In genomic region chr19:1652471-1653299, GRCh38 we compare ENCODE assay signal across 8 cellular contexts. TPM values are rescaled to one million over a fixed set of nuclear protein-coding genes. Genes with fewer than 3 reads are reported as not detected.
A peak's percentile ranks its signal among the peaks of the same experiment; 100 is the strongest.
DNase-seq lines count a peak whose midpoint lies in the region; ATAC-seq and TF ChIP-seq lines count a peak whose summit lies in the region.

Gene TCF3 (minus strand): TSS chr19:1652615. CDS start chr19:1650248, 2,367 bp downstream.

- no peaks in the 10 kb centered on the region for H3K27me3 Mint-ChIP-seq in T-helper 1 cell treated with Interleukin-12 subunit alpha and Interleukin-12 subunit beta and Interleukin-4 antibody, amounts not matched to agents 30 μg/mL and 1 μg/mL, for 36 hours (ENCODE audit: low read depth)

- H3K4me3 ChIP-seq in heart right ventricle (peak within 1 kb of the TSS; percentile 67 to 97 (median 88)), upper lobe of left lung (peak within 1 kb of the TSS; percentile 86 to 99 (median 94))

- intact Hi-C loops in heart right ventricle (cut with DNase I) = loop anchor here in 6 of 10 donors (2.0 to 10.0 kb wide), 3 partner anchors 45 to 48 kb away; partner anchors contain the start of gene UQCR11 (in 5 of the 6)
- intact Hi-C loops in posterior cingulate gyrus (cut with DNase I) = loop anchor here (1.0 to 5.0 kb wide), 3 partner anchors 47 to 85 kb away; partner anchors contain the start of genes MBD3, MEX3D and UQCR11

- H3K4me1 Mint-ChIP-seq in T-helper 1 cell treated with Interleukin-12 subunit alpha and Interleukin-12 subunit beta and Interleukin-4 antibody, amounts not matched to agents 30 μg/mL and 1 μg/mL, for 36 hours (ENCODE audit: low read depth) = peaks cover 14% of the 10 kb centered on the region

- H3K9me3 Mint-ChIP-seq in T-helper 1 cell treated with Interleukin-12 subunit alpha and Interleukin-12 subunit beta and Interleukin-4 antibody, amounts not matched to agents 30 μg/mL and 1 μg/mL, for 36 hours = no peaks in the 10 kb centered on the region

- H3K36me3 Mint-ChIP-seq in T-helper 1 cell treated with Interleukin-12 subunit alpha and Interleukin-12 subunit beta and Interleukin-4 antibody, amounts not matched to agents 30 μg/mL and 1 μg/mL, for 36 hours (ENCODE audit: low read depth) = no peaks in the 10 kb centered on the region

- peaks cover 0 to 25% (median 16%) of the 10 kb centered on the region in 9 donors for H3K4me1 ChIP-seq in heart right ventricle
- peaks cover 11 to 25% (median 17%) of the 10 kb centered on the region in 4 donors for H3K4me1 ChIP-seq in upper lobe of left lung

- TF ChIP-seq CTCF in GM13977 (IDR thresholded peaks at IDR 0.05; ENCODE audit: extremely low read depth, insufficient read depth, missing control alignments) (no peak), heart right ventricle (IDR thresholded peaks at IDR 0.05) (no peak), upper lobe of left lung (IDR thresholded peaks at IDR 0.05) (peak in 2 of 6 experiments; percentile 14 to 18)

- peak in 3 of 4 donors; percentile 11 to 74 (median 32) for TF ChIP-seq POLR2A in upper lobe of left lung (IDR thresholded peaks at IDR 0.05)

- H3K9me3 ChIP-seq in heart right ventricle (no peaks in the 10 kb centered on the region), upper lobe of left lung (no peaks in the 10 kb centered on the region)

- H3K4me3 Mint-ChIP-seq in T-helper 1 cell treated with Interleukin-12 subunit alpha and Interleukin-12 subunit beta and Interleukin-4 antibody, amounts not matched to agents 30 μg/mL and 1 μg/mL, for 36 hours = peak within 1 kb of the TSS; percentile 90

- peak within 1 kb of the TSS; percentile 93 for H3K27ac Mint-ChIP-seq in T-helper 1 cell treated with Interleukin-12 subunit alpha and Interleukin-12 subunit beta and Interleukin-4 antibody, amounts not matched to agents 30 μg/mL and 1 μg/mL, for 36 hours

- ATAC-seq in HG02884 (IDR thresholded peaks at IDR 0.05; ENCODE audit: unreplicated experiment) (peak; percentile 63), heart right ventricle (peak; percentile 98 to 99 (median 98)), upper lobe of left lung (ENCODE audit: low FRiP score in 2 of 2) (peak; percentile 98)

- DNase-seq in GM13977 (ENCODE audit: low spot score) (peak; percentile 100), NCI-H1694 (lab: John Stamatoyannopoulos, UW) (peak; percentile 95), amniotic stem cell (lab: John Stamatoyannopoulos, UW) (peak; percentile 98), heart right ventricle (peak; percentile 97 to 98), posterior cingulate gyrus (peak; percentile 93 to 100 (median 98)), upper lobe of left lung (peak; percentile 98 to 99)

- WGBS in heart right ventricle, 2 donors = 0 to 1% methylated on average over 72 to 89 of the region's 107 CpGs
- WGBS in upper lobe of left lung, 2 donors = 0% methylated on average over 40 of the region's 107 CpGs; no CpG with 5 or more reads in 1 of the 2 donors

- peaks cover 0 to 22% (median 0%) of the 10 kb centered on the region in 9 donors for H3K36me3 ChIP-seq in heart right ventricle
- H3K36me3 ChIP-seq in upper lobe of left lung = peaks cover 0 to 14% (median 5%) of the 10 kb centered on the region in 4 donors

- peak within 1 kb of the TSS; percentile 99 to 100 (median 100) for H3K27ac ChIP-seq in heart right ventricle
- peak within 1 kb of the TSS; percentile 99 to 100 (median 100) for H3K27ac ChIP-seq in upper lobe of left lung

- in situ Hi-C loops in GM13977 (cut with MboI; ENCODE audit: low pct_unique_long_range_greater_than_20kb, low sequenced_read_pairs, unreplicated experiment) = no loop called here

- peaks cover 0 to 3% (median 0%) of the 10 kb centered on the region in 7 donors for H3K27me3 ChIP-seq in heart right ventricle
- H3K27me3 ChIP-seq in upper lobe of left lung = no peaks in the 10 kb centered on the region

- TF ChIP-seq EP300 in upper lobe of left lung (IDR thresholded peaks at IDR 0.05) = peak in 1 of 4 donors; percentile 63

RNA-seq across cellular contexts. Expression of gene TCF3, which starts in this region (rescaled TPM):
- total RNA-seq in heart right ventricle (10 to 100 TPM; 12.4 to 29.2 (median 17.9) TPM), upper lobe of left lung (10 to 100 TPM; 32.9 to 88.2 (median 53.3) TPM)
- 10 to 100 TPM; 20.1 to 38.1 TPM for polyA plus RNA-seq in heart right ventricle

Comparison
In these comparisons a context has a peak if more than half of its experiments do, and no peak if none do; other contexts are left out.
1. Peak in every context shown above with its lines: DNase-seq, ATAC-seq, H3K4me3 ChIP-seq and H3K27ac ChIP-seq.